In the genomic region with DNA sequence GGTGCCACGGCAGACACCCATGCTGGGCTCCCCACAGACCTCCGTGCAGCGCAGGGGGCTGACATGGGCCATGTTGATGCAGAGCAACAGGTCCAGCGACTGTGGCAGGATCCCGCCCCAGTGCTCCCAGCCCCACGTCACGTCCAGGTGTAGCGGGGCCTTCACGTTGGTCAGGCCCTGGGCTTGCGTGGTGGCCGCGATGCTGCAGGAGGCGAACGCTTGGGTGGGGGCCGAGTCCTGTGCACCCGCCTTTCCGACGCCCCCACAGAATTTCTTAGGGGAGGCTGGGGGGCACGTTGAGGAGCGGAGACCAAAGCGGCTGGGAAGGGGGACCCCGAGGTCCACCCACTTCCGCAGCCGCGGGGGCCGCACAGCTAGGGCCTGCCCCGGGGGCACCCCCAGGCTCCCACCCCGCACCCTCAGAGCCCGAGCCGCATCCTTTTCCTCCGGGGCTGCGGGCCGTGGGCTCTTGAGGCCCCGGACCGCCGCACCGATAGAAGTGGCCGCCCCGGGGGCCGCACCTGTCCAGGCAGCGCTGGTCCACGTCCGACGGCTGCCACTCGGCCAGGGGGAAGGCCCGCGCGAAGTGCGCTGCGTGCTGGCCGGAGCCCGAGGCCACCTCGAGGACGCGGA, we compare ENCODE assay signal across 8 cellular contexts. TPM values are rescaled to one million over a fixed set of nuclear protein-coding genes. Genes with fewer than 3 reads are reported as not detected.
DNase-seq lines count a peak whose midpoint lies in the region; ATAC-seq and TF ChIP-seq lines count a peak whose summit lies in the region.

No MANE protein-coding gene starts in this region.

- H3K27me3 Mint-ChIP-seq in natural killer cell (ENCODE audit: low read depth in 2 of 2) = peaks cover 0 to 3% of the 10 kb centered on the region in 2 donors

- intact Hi-C loops in colonic mucosa (cut with DNase I) (no loop called here), natural killer cell (cut with micrococcal nuclease) (loop anchor here (1.0 kb wide), 1 partner anchor 46 kb away; no protein-coding TSS in a partner anchor), left colon (cut with DNase I, micrococcal nuclease) (no loop called here)

- DNase-seq in NCI-H748 (lab: John Stamatoyannopoulos, UW; ENCODE audit: unreplicated experiment) (peak; percentile 16), NCI-H748 treated with DMSO at 0.1 percent for 48 hours (lab: John Stamatoyannopoulos, UW) (no peak), MG63 (no peak), colonic mucosa (no peak), natural killer cell (no peak), left colon (no peak), SK-N-DZ (ENCODE audit: low spot score) (no peak)

- H3K27ac Mint-ChIP-seq in natural killer cell = peak overlapping the region; percentile 98 to 100

- H3K4me1 ChIP-seq in colonic mucosa = peaks cover 13% of the 10 kb centered on the region

- H3K9ac ChIP-seq in colonic mucosa (ENCODE audit: low read depth in 2 of 2, low read length in 2 of 2) = peak overlapping the region; percentile 92 to 96

- H3K4me3 Mint-ChIP-seq in natural killer cell = peak overlapping the region; percentile 98

- H3K27ac ChIP-seq in colonic mucosa = peak overlapping the region; percentile 94

- ATAC-seq in natural killer cell (peak in 1 of 3 donors; percentile 0), GM19455 (IDR thresholded peaks at IDR 0.05; ENCODE audit: unreplicated experiment) (no peak), left colon (no peak)

- no peaks in the 10 kb centered on the region for H3K27me3 ChIP-seq in MG63
- H3K27me3 ChIP-seq in colonic mucosa = no peaks in the 10 kb centered on the region

- H3K9me3 ChIP-seq in MG63 (no peaks in the 10 kb centered on the region), colonic mucosa (no peaks in the 10 kb centered on the region)

- H3K9me3 Mint-ChIP-seq in natural killer cell = no peaks in the 10 kb centered on the region

- no peak for TF ChIP-seq CTCF in colonic mucosa (IDR thresholded peaks at IDR 0.05)
- TF ChIP-seq CTCF in natural killer cell (IDR thresholded peaks at IDR 0.05) = no peak

- peaks cover 7 to 17% of the 10 kb centered on the region in 2 donors for H3K4me1 Mint-ChIP-seq in natural killer cell

- peak overlapping the region; percentile 63 for H3K4me3 ChIP-seq in MG63
- peak overlapping the region; percentile 87 for H3K4me3 ChIP-seq in colonic mucosa

- H3K36me3 Mint-ChIP-seq in natural killer cell = no peaks in the 10 kb centered on the region

- H3K36me3 ChIP-seq in MG63 (peaks cover 9% of the 10 kb centered on the region), colonic mucosa (no peaks in the 10 kb centered on the region)

RNA-seq across cellular contexts. Expression of a gene that starts 0.4 kb away (rescaled TPM):
- 145 and 183 TPM in 2 replicates for total RNA-seq in MG63 (2014; rRNA removed; shearing (Covaris generic); ENCODE audit: low replicate concordance)
- total RNA-seq in colonic mucosa (100 to 1,000 TPM in 1 of 2 donors, 10 to 100 TPM in 1; 43.7 to 102 TPM), natural killer cell (10 to 100 TPM; 33.7 to 36.3 (median 36.1) TPM), left colon (10 to 100 TPM; 42.0 to 52.0 TPM)
- polyA plus RNA-seq in SK-N-DZ (2014; cell fraction: cytosol; rRNA removed) = 188 and 252 TPM in 2 replicates
- 300 and 428 TPM in 2 replicates for polyA plus RNA-seq in SK-N-DZ (2014; cell fraction: nucleus; rRNA removed)

RNA-seq across cellular contexts. Expression of a gene that starts 4.9 kb away (rescaled TPM):
- not detected in 2 replicates for total RNA-seq in MG63 (2014; rRNA removed; shearing (Covaris generic); ENCODE audit: low replicate concordance)
- 1 to 10 TPM in 1 of 2 donors, under 1 TPM in 1; 0.80 to 1.1 TPM for total RNA-seq in colonic mucosa
- 1 to 10 TPM in 1 of 3 donors, under 1 TPM in 2; 0.60 to 1.7 (median 0.75) TPM for total RNA-seq in natural killer cell
- 1 to 10 TPM in 1 of 2 donors, under 1 TPM in 1; 0.64 to 3.6 TPM for total RNA-seq in left colon
- 4.0 and 5.7 TPM in 2 replicates for polyA plus RNA-seq in SK-N-DZ (2014; cell fraction: cytosol; rRNA removed)
- polyA plus RNA-seq in SK-N-DZ (2014; cell fraction: nucleus; rRNA removed) = 5.5 and 7.7 TPM in 2 replicates

RNA-seq across cellular contexts. Expression of a gene that starts 5.9 kb away (rescaled TPM):
- total RNA-seq in MG63 (2014; rRNA removed; shearing (Covaris generic); ENCODE audit: low replicate concordance) = 22.2 and 50.3 TPM in 2 replicates
- total RNA-seq in colonic mucosa (100 to 1,000 TPM; 132 to 158 TPM), natural killer cell (10 to 100 TPM; 11.3 to 17.4 (median 15.7) TPM), left colon (100 to 1,000 TPM in 1 of 2 donors, 10 to 100 TPM in 1; 98.5 to 161 TPM)
- polyA plus RNA-seq in SK-N-DZ (2014; cell fraction: cytosol; rRNA removed) = 54.8 and 62.9 TPM in 2 replicates
- 97.2 and 119 TPM in 2 replicates for polyA plus RNA-seq in SK-N-DZ (2014; cell fraction: nucleus; rRNA removed)

RNA-seq across cellular contexts. Expression of a gene that starts 13.5 kb away (rescaled TPM):
- total RNA-seq in MG63 (2014; rRNA removed; shearing (Covaris generic); ENCODE audit: low replicate concordance) = 6.0 and 17.3 TPM in 2 replicates
- total RNA-seq in colonic mucosa (100 to 1,000 TPM in 1 of 2 donors, 10 to 100 TPM in 1; 25.1 to 122 TPM), natural killer cell (10 to 100 TPM; 16.7 to 22.8 (median 20.2) TPM), left colon (10 to 100 TPM; 28.3 to 57.6 TPM)
- 19.0 and 29.7 TPM in 2 replicates for polyA plus RNA-seq in SK-N-DZ (2014; cell fraction: cytosol; rRNA removed)
- polyA plus RNA-seq in SK-N-DZ (2014; cell fraction: nucleus; rRNA removed) = 281 and 437 TPM in 2 replicates

RNA-seq across cellular contexts. Expression of a gene that starts 32.2 kb away (rescaled TPM):
- 48.7 and 72.8 TPM in 2 replicates for total RNA-seq in MG63 (2014; rRNA removed; shearing (Covaris generic); ENCODE audit: low replicate concordance)
- 100 to 1,000 TPM; 112 to 182 TPM for total RNA-seq in colonic mucosa
- 100 to 1,000 TPM; 205 to 216 (median 211) TPM for total RNA-seq in natural killer cell
- total RNA-seq in left colon = 100 to 1,000 TPM; 118 to 158 TPM
- 101 and 112 TPM in 2 replicates for polyA plus RNA-seq in SK-N-DZ (2014; cell fraction: cytosol; rRNA removed)
- polyA plus RNA-seq in SK-N-DZ (2014; cell fraction: nucleus; rRNA removed) = 1,136 and 1,411 TPM in 2 replicates
